1 cellular context compared by ENCODE assay signal in genomic region chr9:113343732-113344231, GRCh38.
TF ChIP-seq lines count a peak whose summit lies in the region.

No MANE protein-coding gene starts in this region.

TF ChIP-seq in HEK293, 187 proteins besides CTCF, POLR2A, EP300 and RAD21 (continued from another document):
- TF ChIP-seq PBX3 (CRISPR knock-in tag; IDR thresholded peaks at IDR 0.05) (no peak), SETDB1 (IDR thresholded peaks at IDR 0.05; ENCODE audit: insufficient read length, low read length) (no peak), ZNF274 (IDR thresholded peaks at IDR 0.05; ENCODE audit: low read length) (no peak), ZNF274 (tag by site-specific recombination; IDR thresholded peaks at IDR 0.05; ENCODE audit: borderline replicate concordance) (no peak), ZFP3 (tag by site-specific recombination; IDR thresholded peaks at IDR 0.05; ENCODE audit: low read depth) (no peak), ZNF335 (tag by site-specific recombination; conservative IDR thresholded peaks at IDR 0.05) (peak; percentile 95), ZNF704 (tag by site-specific recombination; IDR thresholded peaks at IDR 0.05) (no peak), ZNF561 (tag by site-specific recombination; IDR thresholded peaks at IDR 0.05; ENCODE audit: borderline replicate concordance) (peak; percentile 82; the same call in 1 of the 2 replicates), ZNF426 (tag by site-specific recombination; IDR thresholded peaks at IDR 0.05) (no peak), IKZF3 (tag by site-specific recombination; IDR thresholded peaks at IDR 0.05) (0 out of 2 replicates have a peak, but pooled peaks have one; percentile 41), ZNF311 (tag by site-specific recombination; IDR thresholded peaks at IDR 0.05; ENCODE audit: borderline replicate concordance) (no peak), ZBTB21 (tag by site-specific recombination; IDR thresholded peaks at IDR 0.05) (peak; percentile 54; the same call in 1 of the 2 replicates), ZNF645 (tag by site-specific recombination; IDR thresholded peaks at IDR 0.05) (no peak), ZNF560 (tag by site-specific recombination; IDR thresholded peaks at IDR 0.05; ENCODE audit: borderline replicate concordance) (no peak), ZNF585B (tag by site-specific recombination; IDR thresholded peaks at IDR 0.05) (no peak), ZSCAN30 (tag by site-specific recombination; IDR thresholded peaks at IDR 0.05) (no peak), ZNF548 (tag by site-specific recombination; IDR thresholded peaks at IDR 0.05) (no peak), ZBTB17 (tag by site-specific recombination; IDR thresholded peaks at IDR 0.05) (peak; percentile 97), ZNF600 (tag by site-specific recombination; IDR thresholded peaks at IDR 0.05) (no peak), ZSCAN18 (tag by site-specific recombination; IDR thresholded peaks at IDR 0.05) (no peak)
- TF ChIP-seq, protein P1, sequence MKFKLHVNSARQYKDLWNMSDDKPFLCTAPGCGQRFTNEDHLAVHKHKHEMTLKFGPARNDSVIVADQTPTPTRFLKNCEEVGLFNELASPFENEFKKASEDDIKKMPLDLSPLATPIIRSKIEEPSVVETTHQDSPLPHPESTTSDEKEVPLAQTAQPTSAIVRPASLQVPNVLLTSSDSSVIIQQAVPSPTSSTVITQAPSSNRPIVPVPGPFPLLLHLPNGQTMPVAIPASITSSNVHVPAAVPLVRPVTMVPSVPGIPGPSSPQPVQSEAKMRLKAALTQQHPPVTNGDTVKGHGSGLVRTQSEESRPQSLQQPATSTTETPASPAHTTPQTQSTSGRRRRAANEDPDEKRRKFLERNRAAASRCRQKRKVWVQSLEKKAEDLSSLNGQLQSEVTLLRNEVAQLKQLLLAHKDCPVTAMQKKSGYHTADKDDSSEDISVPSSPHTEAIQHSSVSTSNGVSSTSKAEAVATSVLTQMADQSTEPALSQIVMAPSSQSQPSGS (tag by site-specific recombination; IDR thresholded peaks at IDR 0.05; ENCODE audit: low read depth) = no peak
- TF ChIP-seq, protein P2, sequence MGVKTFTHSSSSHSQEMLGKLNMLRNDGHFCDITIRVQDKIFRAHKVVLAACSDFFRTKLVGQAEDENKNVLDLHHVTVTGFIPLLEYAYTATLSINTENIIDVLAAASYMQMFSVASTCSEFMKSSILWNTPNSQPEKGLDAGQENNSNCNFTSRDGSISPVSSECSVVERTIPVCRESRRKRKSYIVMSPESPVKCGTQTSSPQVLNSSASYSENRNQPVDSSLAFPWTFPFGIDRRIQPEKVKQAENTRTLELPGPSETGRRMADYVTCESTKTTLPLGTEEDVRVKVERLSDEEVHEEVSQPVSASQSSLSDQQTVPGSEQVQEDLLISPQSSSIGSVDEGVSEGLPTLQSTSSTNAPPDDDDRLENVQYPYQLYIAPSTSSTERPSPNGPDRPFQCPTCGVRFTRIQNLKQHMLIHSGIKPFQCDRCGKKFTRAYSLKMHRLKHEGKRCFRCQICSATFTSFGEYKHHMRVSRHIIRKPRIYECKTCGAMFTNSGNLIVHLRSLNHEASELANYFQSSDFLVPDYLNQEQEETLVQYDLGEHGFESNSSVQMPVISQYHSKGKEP (tag by site-specific recombination; IDR thresholded peaks at IDR 0.05) = peak; percentile 72; the same call in 1 of the 2 replicates
